ENCODE assay signal across 31 cellular contexts in genomic region chr2:94966689-94967088, GRCh38. TPM values are rescaled to one million over a fixed set of nuclear protein-coding genes. Genes with fewer than 3 reads are reported as not detected.
"Had no signal": no experiment of that assay in that cellular context is flagged by ENCODE, and none has a peak within 500 bp of the region (broad histone marks: within the 10 kb centered on the region; RNA-seq: fewer than 3 reads in every experiment).

No MANE protein-coding gene starts in this region.

- H3K9me3 ChIP-seq: stomach, suprapubic skin, testis, thoracic aorta, thyroid gland, tibial artery, tibial nerve, transverse colon, upper lobe of left lung, upper lobe of right lung, uterus, vagina had no signal

- H3K36me3 Mint-ChIP-seq: stimulated activated effector memory CD8-positive, alpha-beta T cell treated with anti-CD3 and anti-CD28 coated beads, Interleukin-12 subunit alpha, Interleukin-12 subunit beta, amount 100 ng/mL, for 72 hours; stimulated activated memory B cell treated with anti-CD40 and anti-IgM and Interleukin-4, amounts not matched to agents 10 μg/mL and 1 μg/mL and 100 μg/mL, for 72 hours; stimulated activated naive B cell treated with anti-CD40 and anti-IgM and Interleukin-4, amounts not matched to agents 10 μg/mL and 1 μg/mL and 100 μg/mL, for 72 hours; type B pancreatic cell had no signal

- H3K27me3 ChIP-seq: testis, thyroid gland, tibial nerve, upper lobe of left lung, uterus, vagina had no signal

- H3K4me1 Mint-ChIP-seq: stimulated activated effector memory CD8-positive, alpha-beta T cell treated with anti-CD3 and anti-CD28 coated beads, Interleukin-12 subunit alpha, Interleukin-12 subunit beta, amount 100 ng/mL, for 72 hours; stimulated activated memory B cell treated with anti-CD40 and anti-IgM and Interleukin-4, amounts not matched to agents 10 μg/mL and 1 μg/mL and 100 μg/mL, for 72 hours; stimulated activated naive B cell treated with anti-CD40 and anti-IgM and Interleukin-4, amounts not matched to agents 10 μg/mL and 1 μg/mL and 100 μg/mL, for 72 hours; stimulated activated naive CD8-positive, alpha-beta T cell treated with anti-CD3 and anti-CD28 coated beads, Interleukin-15, amount 100 ng/mL, for 72 hours had no signal

- H3K4me3 Mint-ChIP-seq: stimulated activated effector memory CD8-positive, alpha-beta T cell treated with anti-CD3 and anti-CD28 coated beads, Interleukin-12 subunit alpha, Interleukin-12 subunit beta, amount 100 ng/mL, for 72 hours; stimulated activated memory B cell treated with anti-CD40 and anti-IgM and Interleukin-4, amounts not matched to agents 10 μg/mL and 1 μg/mL and 100 μg/mL, for 72 hours; stimulated activated naive B cell treated with anti-CD40 and anti-IgM and Interleukin-4, amounts not matched to agents 10 μg/mL and 1 μg/mL and 100 μg/mL, for 72 hours; stimulated activated naive CD8-positive, alpha-beta T cell treated with anti-CD3 and anti-CD28 coated beads, Interleukin-15, amount 100 ng/mL, for 72 hours; stimulated activated naive CD8-positive, alpha-beta T cell treated with anti-CD3 and anti-CD28 coated beads, Interleukin-15, Interleukin-2, amounts not matched to agents 100 ng/mL and 50 ng/mL, for 24 hours; type B pancreatic cell had no signal

- H3K4me3 ChIP-seq: stomach, suprapubic skin, testis, thoracic aorta, thyroid gland, tibial artery, tibial nerve, transverse colon, upper lobe of left lung, upper lobe of right lung, uterus, vagina had no signal

- ATAC-seq: stimulated activated effector memory CD8-positive, alpha-beta T cell treated with anti-CD3 and anti-CD28 coated beads, Interleukin-12 subunit alpha, Interleukin-12 subunit beta, amount 100 ng/mL, for 72 hours; stimulated activated memory B cell treated with anti-CD40 and anti-IgM and Interleukin-4, amounts not matched to agents 10 μg/mL and 1 μg/mL and 100 μg/mL, for 72 hours; stimulated activated naive B cell treated with anti-CD40 and anti-IgM and Interleukin-4, amounts not matched to agents 10 μg/mL and 1 μg/mL and 100 μg/mL, for 72 hours; stimulated activated naive CD8-positive, alpha-beta T cell treated with anti-CD3 and anti-CD28 coated beads, Interleukin-15, amount 100 ng/mL, for 72 hours; stimulated activated naive CD8-positive, alpha-beta T cell treated with anti-CD3 and anti-CD28 coated beads, Interleukin-15, Interleukin-2, amounts not matched to agents 100 U/mL and 50 U/mL, for 24 hours; upper lobe of right lung had no signal

- FAIRE-seq: urothelium cell line had no signal

- DNase-seq: stimulated activated CD4-positive, alpha-beta T cell treated with anti-CD3 and anti-CD28 coated beads, Interleukin-2, amount 100 ng/mL, for 48 hours; stimulated activated CD4-positive, alpha-beta T cell treated with anti-CD3 and anti-CD28 coated beads, Interleukin-4, amount 100 ng/mL, for 1 hour; stimulated activated CD4-positive, alpha-beta T cell treated with anti-CD3 and anti-CD28 coated beads, Interleukin-4, amount 100 ng/mL, for 24 hours; stimulated activated CD4-positive, alpha-beta T cell treated with anti-CD3 and anti-CD28 coated beads, Interleukin-4, amount 100 ng/mL, for 4 hours; stimulated activated CD8-positive, alpha-beta memory T cell treated with anti-CD3 and anti-CD28 coated beads, Interleukin-4, amount 100 ng/mL, for 48 hours; stimulated activated naive B cell treated with anti-CD40 and anti-IgM and Interleukin-4, amounts not matched to agents 10 μg/mL and 1 μg/mL and 100 μg/mL, for 72 hours; stimulated activated naive CD4-positive, alpha-beta T cell; stimulated activated naive CD4-positive, alpha-beta T cell treated with Interleukin-2 at 50 U/mL for 16 hours; stimulated activated naive CD8-positive, alpha-beta T cell treated with anti-CD3 and anti-CD28 coated beads, Interleukin-15, amount 100 ng/mL, for 72 hours; stimulated activated naive CD8-positive, alpha-beta T cell treated with anti-CD3 and anti-CD28 coated beads, Interleukin-15, Interleukin-2, amounts not matched to agents 100 U/mL and 50 U/mL, for 24 hours; stomach; substantia nigra; testis; thyroid gland; tibial artery; transverse colon; trophoblast cell; upper lobe of left lung; upper lobe of right lung; uterus had no signal

- H3K27ac ChIP-seq: stomach, suprapubic skin, testis, thoracic aorta, thyroid gland, tibial artery, tibial nerve, transverse colon, upper lobe of left lung, upper lobe of right lung, uterus, vagina had no signal

- H3K36me3 ChIP-seq: stomach, suprapubic skin, thoracic aorta, thyroid gland, tibial artery, tibial nerve, transverse colon, upper lobe of left lung, upper lobe of right lung, uterus, vagina had no signal

- H3K27ac Mint-ChIP-seq: stimulated activated effector memory CD8-positive, alpha-beta T cell treated with anti-CD3 and anti-CD28 coated beads, Interleukin-12 subunit alpha, Interleukin-12 subunit beta, amount 100 ng/mL, for 72 hours; stimulated activated memory B cell treated with anti-CD40 and anti-IgM and Interleukin-4, amounts not matched to agents 10 μg/mL and 1 μg/mL and 100 μg/mL, for 72 hours; stimulated activated naive B cell treated with anti-CD40 and anti-IgM and Interleukin-4, amounts not matched to agents 10 μg/mL and 1 μg/mL and 100 μg/mL, for 72 hours; stimulated activated naive CD8-positive, alpha-beta T cell treated with anti-CD3 and anti-CD28 coated beads, Interleukin-15, amount 100 ng/mL, for 72 hours; stimulated activated naive CD8-positive, alpha-beta T cell treated with anti-CD3 and anti-CD28 coated beads, Interleukin-15, Interleukin-2, amounts not matched to agents 100 ng/mL and 50 ng/mL, for 24 hours; type B pancreatic cell had no signal

- H3K9me3 Mint-ChIP-seq: stimulated activated effector memory CD8-positive, alpha-beta T cell treated with anti-CD3 and anti-CD28 coated beads, Interleukin-12 subunit alpha, Interleukin-12 subunit beta, amount 100 ng/mL, for 72 hours; stimulated activated memory B cell treated with anti-CD40 and anti-IgM and Interleukin-4, amounts not matched to agents 10 μg/mL and 1 μg/mL and 100 μg/mL, for 72 hours; stimulated activated naive B cell treated with anti-CD40 and anti-IgM and Interleukin-4, amounts not matched to agents 10 μg/mL and 1 μg/mL and 100 μg/mL, for 72 hours; stimulated activated naive CD8-positive, alpha-beta T cell treated with anti-CD3 and anti-CD28 coated beads, Interleukin-15, amount 100 ng/mL, for 72 hours; stimulated activated naive CD8-positive, alpha-beta T cell treated with anti-CD3 and anti-CD28 coated beads, Interleukin-15, Interleukin-2, amounts not matched to agents 100 ng/mL and 50 ng/mL, for 24 hours; type B pancreatic cell had no signal

- H3K4me1 ChIP-seq: stomach, suprapubic skin, testis, thyroid gland, tibial artery, tibial nerve, transverse colon, upper lobe of left lung, upper lobe of right lung, uterus, vagina had no signal

RNA-seq across cellular contexts. Expression of gene MAL, which starts 58.8 kb away (rescaled TPM):
- total RNA-seq: subcutaneous adipose tissue, temporal lobe, thoracic aorta had no signal
